ENCODE assay signal across 8 cellular contexts in the genomic region with DNA sequence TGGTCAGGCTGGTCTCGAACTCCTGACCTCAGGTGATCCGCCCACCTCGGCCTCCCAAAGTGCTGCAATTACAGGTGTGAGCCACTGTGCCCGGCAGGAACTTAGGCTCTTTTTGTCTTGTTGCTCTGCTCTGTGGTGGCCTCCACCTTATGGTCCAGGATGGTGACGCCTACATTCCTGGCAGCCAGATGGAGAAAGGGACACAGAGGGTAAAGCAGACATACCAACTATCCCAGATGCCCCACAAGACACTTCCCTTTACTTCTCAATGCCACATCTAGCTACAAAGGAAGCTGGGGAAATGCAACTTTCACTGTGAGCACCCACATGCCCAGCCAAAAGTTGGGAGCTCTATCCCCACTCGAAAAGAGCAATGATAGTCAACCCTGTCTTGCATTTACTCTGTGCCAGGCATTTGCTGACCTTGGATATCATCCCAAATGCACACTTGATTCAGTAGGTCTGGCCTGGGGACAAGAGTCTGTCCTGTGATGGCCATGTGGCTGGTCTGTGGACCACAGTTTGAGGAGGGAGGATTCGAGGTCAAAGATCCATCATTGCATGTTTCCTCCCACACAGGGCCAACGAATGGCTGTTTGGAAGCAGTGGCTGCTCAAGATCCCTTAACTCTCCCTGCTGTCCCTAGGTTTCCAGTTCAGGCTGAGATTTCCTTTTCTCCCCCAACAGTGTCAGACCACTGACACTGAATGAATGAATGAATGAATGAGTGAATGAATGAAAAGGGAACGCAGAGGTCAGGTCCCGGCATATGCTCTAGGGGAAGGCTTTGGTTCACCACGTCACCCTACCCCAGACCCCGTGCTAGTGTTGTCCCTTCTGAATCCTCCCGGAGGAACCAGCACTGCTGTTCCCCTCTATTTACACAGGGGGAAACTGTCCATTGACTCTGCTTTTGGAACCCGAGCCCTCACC. TPM values are rescaled to one million over a fixed set of nuclear protein-coding genes. Genes with fewer than 3 reads are reported as not detected.
DNase-seq lines count a peak whose midpoint lies in the region; ATAC-seq and TF ChIP-seq lines count a peak whose summit lies in the region.
"Had no signal": no experiment of that assay in that cellular context is flagged by ENCODE, and none has a peak within 500 bp of the region (broad histone marks: within the 10 kb centered on the region; RNA-seq: fewer than 3 reads in every experiment).

No MANE protein-coding gene starts in this region.

- H2AK5ac ChIP-seq in H9 (ENCODE audit: insufficient read length, low read length), result no peak overlapping the region

- no peak overlapping the region for H2BK20ac ChIP-seq in H9 (ENCODE audit: low read depth, low read length, poor library complexity, severe bottlenecking)

- H4K5ac ChIP-seq in H9 (ENCODE audit: insufficient read length, low read depth, low read length), result no peak overlapping the region

- H3K4me3 ChIP-seq in iPS-20b (ENCODE audit: low read length), result peak overlapping the region; percentile 93

- H3K23ac ChIP-seq in H9 (ENCODE audit: insufficient read length, low read depth, low read length), result no peak overlapping the region

- peaks cover 7% of the 10 kb centered on the region for H3K36me3 ChIP-seq in iPS-20b (ENCODE audit: insufficient read depth, low read depth, low read length)

- DNase-seq in H9, result no peak
- no peak for DNase-seq in activated CD8-positive, alpha-beta T cell treated with anti-CD3 and anti-CD28 coated beads for 36 hours
- DNase-seq in stimulated activated effector memory CD8-positive, alpha-beta T cell treated with anti-CD3 and anti-CD28 coated beads, Interleukin-12 subunit alpha, Interleukin-12 subunit beta, amount 100 ng/mL, for 72 hours (ENCODE audit: low spot score in 2 of 2), result no peak
- DNase-seq in 8988T, result no peak
- DNase-seq: activated CD8-positive, alpha-beta memory T cell treated with anti-CD3 and anti-CD28 coated beads for 24 hours had no signal

- H3T11ph ChIP-seq in H9 (ENCODE audit: low read length), result no peak overlapping the region

- no peak overlapping the region for H2BK120ac ChIP-seq in H9 (ENCODE audit: low read depth, low read length, poor library complexity, severe bottlenecking)

- H3K9ac ChIP-seq in H9 (ENCODE audit: extremely low read depth, insufficient read length, low read length) (no peak overlapping the region), iPS-20b (ENCODE audit: low read depth, low read length) (peak overlapping the region; percentile 79; the same call in 1 of the 2 replicates)

- peaks cover 0 to 11% (median 6%) of the 10 kb centered on the region in 3 experiments; a peak in 3 of 7 replicates for H3K36me3 Mint-ChIP-seq in H9 (ENCODE audit: insufficient read depth in 1 of 3, low read depth in 3 of 3)
- H3K36me3 Mint-ChIP-seq in activated CD8-positive, alpha-beta T cell treated with anti-CD3 and anti-CD28 coated beads for 36 hours (ENCODE audit: low read depth), result no peaks in the 10 kb centered on the region
- H3K36me3 Mint-ChIP-seq in stimulated activated effector memory CD8-positive, alpha-beta T cell treated with anti-CD3 and anti-CD28 coated beads, Interleukin-12 subunit alpha, Interleukin-12 subunit beta, amount 100 ng/mL, for 72 hours, result no peaks in the 10 kb centered on the region

- no peak overlapping the region for H3K18ac ChIP-seq in H9 (ENCODE audit: insufficient read length, low read depth, low read length)

- H3K4me1 Mint-ChIP-seq in H9, result peaks cover 39 to 43% of the 10 kb centered on the region in 2 experiments
- peaks cover 33% of the 10 kb centered on the region for H3K4me1 Mint-ChIP-seq in activated CD8-positive, alpha-beta T cell treated with anti-CD3 and anti-CD28 coated beads for 36 hours (ENCODE audit: low read depth)
- peaks cover 35% of the 10 kb centered on the region for H3K4me1 Mint-ChIP-seq in stimulated activated effector memory CD8-positive, alpha-beta T cell treated with anti-CD3 and anti-CD28 coated beads, Interleukin-12 subunit alpha, Interleukin-12 subunit beta, amount 100 ng/mL, for 72 hours

- TF ChIP-seq CTCF in H9 (conservative IDR thresholded peaks at IDR 0.05), result no peak
- no peak for TF ChIP-seq CTCF in activated CD8-positive, alpha-beta T cell treated with anti-CD3 and anti-CD28 coated beads for 36 hours (IDR thresholded peaks at IDR 0.05)

- H3K27me3 Mint-ChIP-seq in H9 (ENCODE audit: low read depth), result no peaks in the 10 kb centered on the region; the same call in none of the 2 replicates
- no peaks in the 10 kb centered on the region for H3K27me3 Mint-ChIP-seq in activated CD8-positive, alpha-beta T cell treated with anti-CD3 and anti-CD28 coated beads for 36 hours

- no CpG with 5 or more reads among the region's 14 CpGs for WGBS in H9 (ENCODE audit: extremely low coverage, insufficient read length, low lambda C conversion rate)

- peak overlapping the region in 2 of 3 experiments; percentile 63 to 68; a peak in 2 of 7 replicates for H3K27ac Mint-ChIP-seq in H9
- no peak overlapping the region for H3K27ac Mint-ChIP-seq in activated CD8-positive, alpha-beta T cell treated with anti-CD3 and anti-CD28 coated beads for 36 hours
- peak overlapping the region; percentile 90 for H3K27ac Mint-ChIP-seq in stimulated activated effector memory CD8-positive, alpha-beta T cell treated with anti-CD3 and anti-CD28 coated beads, Interleukin-12 subunit alpha, Interleukin-12 subunit beta, amount 100 ng/mL, for 72 hours

- intact Hi-C loops in activated CD8-positive, alpha-beta T cell treated with anti-CD3 and anti-CD28 coated beads for 36 hours (cut with micrococcal nuclease), result loop anchor here (10.0 kb wide), 1 partner anchor 118 kb away; no protein-coding TSS in a partner anchor

- H2BK5ac ChIP-seq in H9 (ENCODE audit: insufficient read length, low read length), result no peak overlapping the region

- H3K9me3 ChIP-seq in H9 (ENCODE audit: control insufficient read depth, low read depth, low read length) (no peaks in the 10 kb centered on the region), iPS-20b (ENCODE audit: insufficient read depth, low read depth, low read length) (no peaks in the 10 kb centered on the region)

- H3K14ac ChIP-seq in H9 (ENCODE audit: insufficient read depth, low read length), result no peak overlapping the region

- no peaks in the 10 kb centered on the region for H3K23me2 ChIP-seq in H9 (ENCODE audit: insufficient read length, low read depth, low read length, poor library complexity, severe bottlenecking)

- H3K56ac ChIP-seq in H9 (ENCODE audit: insufficient read length, low read depth, low read length), result no peak overlapping the region

- POLR2A ChIA-PET in activated CD8-positive, alpha-beta T cell treated with anti-CD3 and anti-CD28 coated beads for 36 hours (lab: Charles Lee), result interaction anchor here (1.5 kb wide), 1 partner anchor 18 kb away, joined by 7 read pairs; no protein-coding TSS in a partner anchor

- no peak overlapping the region for H2BK12ac ChIP-seq in H9 (ENCODE audit: insufficient read length, low read depth, low read length)

- H3K27ac ChIP-seq in H9 (ENCODE audit: insufficient read length, low read depth, low read length), result no peak overlapping the region
- peak overlapping the region; percentile 83 for H3K27ac ChIP-seq in iPS-20b (ENCODE audit: low read length)

- H3K9me3 Mint-ChIP-seq in H9, result no peaks in the 10 kb centered on the region
- H3K9me3 Mint-ChIP-seq in activated CD8-positive, alpha-beta T cell treated with anti-CD3 and anti-CD28 coated beads for 36 hours, result no peaks in the 10 kb centered on the region
- no peaks in the 10 kb centered on the region for H3K9me3 Mint-ChIP-seq in stimulated activated effector memory CD8-positive, alpha-beta T cell treated with anti-CD3 and anti-CD28 coated beads, Interleukin-12 subunit alpha, Interleukin-12 subunit beta, amount 100 ng/mL, for 72 hours

- no peak overlapping the region for H4K91ac ChIP-seq in H9 (ENCODE audit: insufficient read length, low read depth, low read length)

- H3K79me2 ChIP-seq in H9 (ENCODE audit: insufficient read depth, low read length), result peaks cover 18% of the 10 kb centered on the region; the same call in 1 of the 2 replicates

- CTCF ChIA-PET in activated CD8-positive, alpha-beta T cell treated with anti-CD3 and anti-CD28 coated beads for 36 hours (lab: Charles Lee), result interaction anchor here (1.3 to 1.9 kb wide), 2 partner anchors 61 to 118 kb away, joined by 4 to 5 read pairs; no protein-coding TSS in a partner anchor

- peaks cover 3% of the 10 kb centered on the region for H3K79me1 ChIP-seq in H9 (ENCODE audit: insufficient read depth, low read depth, low read length, poor library complexity, severe bottlenecking)

- ATAC-seq in activated CD8-positive, alpha-beta T cell treated with anti-CD3 and anti-CD28 coated beads for 36 hours, result no peak
- no peak for ATAC-seq in stimulated activated effector memory CD8-positive, alpha-beta T cell treated with anti-CD3 and anti-CD28 coated beads, Interleukin-12 subunit alpha, Interleukin-12 subunit beta, amount 100 ng/mL, for 72 hours
- no peak for ATAC-seq in GM18907 (IDR thresholded peaks at IDR 0.05; ENCODE audit: unreplicated experiment)
- ATAC-seq in GM21717 (IDR thresholded peaks at IDR 0.05; ENCODE audit: unreplicated experiment), result no peak

- H3K4me1 ChIP-seq in H9 (ENCODE audit: insufficient read depth, low read length) (peaks cover 7% of the 10 kb centered on the region; the same call in 1 of the 2 replicates), iPS-20b (ENCODE audit: insufficient read depth, low read length) (peaks cover 7% of the 10 kb centered on the region; the same call in 1 of the 2 replicates)

- H3K4me2 ChIP-seq in H9 (ENCODE audit: insufficient read depth, insufficient read length, low read length), result no peak overlapping the region

- H3K4me3 Mint-ChIP-seq in H9, result peak overlapping the region; percentile 84 to 90
- H3K4me3 Mint-ChIP-seq in activated CD8-positive, alpha-beta T cell treated with anti-CD3 and anti-CD28 coated beads for 36 hours, result peak overlapping the region; percentile 79
- peak overlapping the region; percentile 78 for H3K4me3 Mint-ChIP-seq in stimulated activated effector memory CD8-positive, alpha-beta T cell treated with anti-CD3 and anti-CD28 coated beads, Interleukin-12 subunit alpha, Interleukin-12 subunit beta, amount 100 ng/mL, for 72 hours

- no peak overlapping the region for H2BK15ac ChIP-seq in H9 (ENCODE audit: low read depth, low read length)

- H3K4ac ChIP-seq in H9 (ENCODE audit: low read depth, low read length), result no peak overlapping the region

- no peak overlapping the region for H2AFZ ChIP-seq in H9 (ENCODE audit: low read length)

- no peaks in the 10 kb centered on the region for H3K27me3 ChIP-seq in H9 (ENCODE audit: insufficient read depth, low read length)
- H3K27me3 ChIP-seq in iPS-20b (ENCODE audit: insufficient read depth, low read length), result no peaks in the 10 kb centered on the region; the same call in 1 of the 2 replicates

- peaks cover 2% of the 10 kb centered on the region for H4K20me1 ChIP-seq in H9 (ENCODE audit: control insufficient read depth, insufficient read depth, insufficient read length)

- no peak overlapping the region for H4K8ac ChIP-seq in H9 (replicated peaks; ENCODE audit: insufficient read length, low read depth, low read length)

RNA-seq across cellular contexts. Expression of gene ERGIC1, which starts 1.4 kb away (rescaled TPM):
- total RNA-seq in H9 (2021), result 74.2 and 77.0 TPM in 2 replicates
- total RNA-seq in activated CD8-positive, alpha-beta T cell treated with anti-CD3 and anti-CD28 coated beads for 36 hours, result 10 to 100 TPM; 56.1 to 57.0 TPM
